In the genomic region with DNA sequence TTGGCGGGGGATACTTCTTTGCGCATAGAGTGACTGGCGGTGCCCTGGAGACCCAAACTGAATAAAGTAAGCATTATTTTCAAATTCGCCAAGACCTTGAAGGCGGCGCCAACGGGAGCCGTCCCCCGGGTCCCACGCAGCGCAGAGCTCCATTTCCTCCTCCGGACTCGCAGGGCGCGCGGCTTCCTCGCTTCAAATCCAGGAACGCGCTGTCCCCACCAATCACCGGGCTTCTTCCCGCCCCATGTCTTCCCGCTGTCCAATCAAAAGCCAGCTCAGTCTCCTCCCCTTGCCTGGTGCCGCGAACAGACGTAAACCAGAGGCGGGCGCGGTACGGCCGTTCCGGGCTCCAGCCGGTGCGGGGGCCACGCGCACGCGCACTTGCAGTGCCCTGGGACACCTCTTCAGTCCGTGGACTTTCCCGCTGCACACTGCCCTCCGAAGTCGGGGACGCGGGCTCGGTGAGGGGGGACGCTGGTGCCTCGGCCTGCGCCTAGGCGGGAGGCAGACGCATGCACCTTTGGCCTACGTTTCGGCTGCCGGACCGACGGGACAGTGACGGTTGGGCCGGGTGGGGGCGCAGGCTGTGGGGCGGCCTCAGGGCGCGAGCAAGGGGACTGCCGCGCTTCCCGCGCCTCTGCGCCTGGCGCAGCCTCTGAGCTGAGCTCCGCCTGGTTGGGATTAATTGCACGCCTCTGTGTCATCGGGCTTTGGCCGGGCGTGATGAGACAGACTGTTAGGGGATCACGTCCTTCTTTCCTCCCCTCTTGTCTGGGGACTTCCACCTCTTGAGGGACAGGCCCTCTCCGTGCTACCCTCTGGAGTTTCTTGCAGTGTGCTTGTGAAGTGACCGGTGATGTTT, we compare ENCODE assay signal across 1 cellular context.
A peak's percentile ranks its signal among the peaks of the same experiment; 100 is the strongest.
TF ChIP-seq lines count a peak whose summit lies in the region.

A gene with protein sequence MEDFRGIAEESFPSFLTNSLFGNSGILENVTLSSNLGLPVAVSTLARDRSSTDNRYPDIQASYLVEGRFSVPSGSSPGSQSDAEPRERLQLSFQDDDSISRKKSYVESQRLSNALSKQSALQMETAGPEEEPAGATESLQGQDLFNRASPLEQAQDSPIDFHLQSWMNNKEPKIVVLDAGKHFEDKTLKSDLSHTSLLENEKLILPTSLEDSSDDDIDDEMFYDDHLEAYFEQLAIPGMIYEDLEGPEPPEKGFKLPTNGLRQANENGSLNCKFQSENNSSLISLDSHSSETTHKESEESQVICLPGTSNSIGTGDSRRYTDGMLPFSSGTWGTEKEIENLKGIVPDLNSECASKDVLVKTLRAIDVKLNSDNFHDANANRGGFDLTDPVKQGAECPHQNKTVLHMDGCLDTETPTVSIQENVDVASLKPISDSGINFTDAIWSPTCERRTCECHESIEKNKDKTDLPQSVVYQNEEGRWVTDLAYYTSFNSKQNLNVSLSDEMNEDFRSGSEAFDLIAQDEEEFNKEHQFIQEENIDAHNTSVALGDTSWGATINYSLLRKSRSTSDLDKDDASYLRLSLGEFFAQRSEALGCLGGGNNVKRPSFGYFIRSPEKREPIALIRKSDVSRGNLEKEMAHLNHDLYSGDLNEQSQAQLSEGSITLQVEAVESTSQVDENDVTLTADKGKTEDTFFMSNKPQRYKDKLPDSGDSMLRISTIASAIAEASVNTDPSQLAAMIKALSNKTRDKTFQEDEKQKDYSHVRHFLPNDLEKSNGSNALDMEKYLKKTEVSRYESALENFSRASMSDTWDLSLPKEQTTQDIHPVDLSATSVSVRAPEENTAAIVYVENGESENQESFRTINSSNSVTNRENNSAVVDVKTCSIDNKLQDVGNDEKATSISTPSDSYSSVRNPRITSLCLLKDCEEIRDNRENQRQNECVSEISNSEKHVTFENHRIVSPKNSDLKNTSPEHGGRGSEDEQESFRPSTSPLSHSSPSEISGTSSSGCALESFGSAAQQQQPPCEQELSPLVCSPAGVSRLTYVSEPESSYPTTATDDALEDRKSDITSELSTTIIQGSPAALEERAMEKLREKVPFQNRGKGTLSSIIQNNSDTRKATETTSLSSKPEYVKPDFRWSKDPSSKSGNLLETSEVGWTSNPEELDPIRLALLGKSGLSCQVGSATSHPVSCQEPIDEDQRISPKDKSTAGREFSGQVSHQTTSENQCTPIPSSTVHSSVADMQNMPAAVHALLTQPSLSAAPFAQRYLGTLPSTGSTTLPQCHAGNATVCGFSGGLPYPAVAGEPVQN (N-terminal part only) (plus strand): TSS at position 386 of the 862 bp plus-strand sequence. CDS start 8,063 bp downstream, outside the sequence.

TF ChIP-seq in HepG2, 621 proteins besides CTCF, POLR2A, EP300 and RAD21 (continued from another document):
- TF ChIP-seq, protein P1, sequence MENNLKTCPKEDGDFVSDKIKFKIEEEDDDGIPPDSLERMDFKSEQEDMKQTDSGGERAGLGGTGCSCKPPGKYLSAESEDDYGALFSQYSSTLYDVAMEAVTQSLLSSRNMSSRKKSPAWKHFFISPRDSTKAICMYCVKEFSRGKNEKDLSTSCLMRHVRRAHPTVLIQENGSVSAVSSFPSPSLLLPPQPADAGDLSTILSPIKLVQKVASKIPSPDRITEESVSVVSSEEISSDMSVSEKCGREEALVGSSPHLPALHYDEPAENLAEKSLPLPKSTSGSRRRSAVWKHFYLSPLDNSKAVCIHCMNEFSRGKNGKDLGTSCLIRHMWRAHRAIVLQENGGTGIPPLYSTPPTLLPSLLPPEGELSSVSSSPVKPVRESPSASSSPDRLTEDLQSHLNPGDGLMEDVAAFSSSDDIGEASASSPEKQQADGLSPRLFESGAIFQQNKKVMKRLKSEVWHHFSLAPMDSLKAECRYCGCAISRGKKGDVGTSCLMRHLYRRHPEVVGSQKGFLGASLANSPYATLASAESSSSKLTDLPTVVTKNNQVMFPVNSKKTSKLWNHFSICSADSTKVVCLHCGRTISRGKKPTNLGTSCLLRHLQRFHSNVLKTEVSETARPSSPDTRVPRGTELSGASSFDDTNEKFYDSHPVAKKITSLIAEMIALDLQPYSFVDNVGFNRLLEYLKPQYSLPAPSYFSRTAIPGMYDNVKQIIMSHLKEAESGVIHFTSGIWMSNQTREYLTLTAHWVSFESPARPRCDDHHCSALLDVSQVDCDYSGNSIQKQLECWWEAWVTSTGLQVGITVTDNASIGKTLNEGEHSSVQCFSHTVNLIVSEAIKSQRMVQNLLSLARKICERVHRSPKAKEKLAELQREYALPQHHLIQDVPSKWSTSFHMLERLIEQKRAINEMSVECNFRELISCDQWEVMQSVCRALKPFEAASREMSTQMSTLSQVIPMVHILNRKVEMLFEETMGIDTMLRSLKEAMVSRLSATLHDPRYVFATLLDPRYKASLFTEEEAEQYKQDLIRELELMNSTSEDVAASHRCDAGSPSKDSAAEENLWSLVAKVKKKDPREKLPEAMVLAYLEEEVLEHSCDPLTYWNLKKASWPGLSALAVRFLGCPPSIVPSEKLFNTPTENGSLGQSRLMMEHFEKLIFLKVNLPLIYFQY (CRISPR knock-in tag; IDR thresholded peaks at IDR 0.05; ENCODE audit: borderline replicate concordance), result peak; percentile 72; the same call in 1 of the 2 replicates
- TF ChIP-seq RORA (CRISPR knock-in tag; IDR thresholded peaks at IDR 0.05), result no peak
- TF ChIP-seq ATM (IDR thresholded peaks at IDR 0.05; ENCODE audit: borderline replicate concordance), result no peak
- TF ChIP-seq, protein P2, sequence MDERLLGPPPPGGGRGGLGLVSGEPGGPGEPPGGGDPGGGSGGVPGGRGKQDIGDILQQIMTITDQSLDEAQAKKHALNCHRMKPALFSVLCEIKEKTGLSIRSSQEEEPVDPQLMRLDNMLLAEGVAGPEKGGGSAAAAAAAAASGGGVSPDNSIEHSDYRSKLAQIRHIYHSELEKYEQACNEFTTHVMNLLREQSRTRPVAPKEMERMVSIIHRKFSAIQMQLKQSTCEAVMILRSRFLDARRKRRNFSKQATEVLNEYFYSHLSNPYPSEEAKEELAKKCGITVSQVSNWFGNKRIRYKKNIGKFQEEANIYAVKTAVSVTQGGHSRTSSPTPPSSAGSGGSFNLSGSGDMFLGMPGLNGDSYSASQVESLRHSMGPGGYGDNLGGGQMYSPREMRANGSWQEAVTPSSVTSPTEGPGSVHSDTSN (CRISPR knock-in tag; IDR thresholded peaks at IDR 0.05), result no peak
- no peak for TF ChIP-seq TBX3 (IDR thresholded peaks at IDR 0.05; ENCODE audit: borderline replicate concordance)
